In genomic region chr7:90119178-90119971, GRCh38 we compare ENCODE assay signal across 1 cellular context.
TF ChIP-seq lines count a peak whose summit lies in the region.

No MANE protein-coding gene starts in this region.

TF ChIP-seq in GM12878, 131 proteins besides CTCF, POLR2A, EP300 and RAD21 (continued from another document):
- TF ChIP-seq ZNF592 (IDR thresholded peaks at IDR 0.05) (no peak), MAX (IDR thresholded peaks at IDR 0.05; ENCODE audit: low read depth, low read length) (no peak), SREBF1 (IDR thresholded peaks at IDR 0.05; ENCODE audit: low read length) (no peak)
